Comparison of ENCODE assay signal across 16 cellular contexts in the genomic region with DNA sequence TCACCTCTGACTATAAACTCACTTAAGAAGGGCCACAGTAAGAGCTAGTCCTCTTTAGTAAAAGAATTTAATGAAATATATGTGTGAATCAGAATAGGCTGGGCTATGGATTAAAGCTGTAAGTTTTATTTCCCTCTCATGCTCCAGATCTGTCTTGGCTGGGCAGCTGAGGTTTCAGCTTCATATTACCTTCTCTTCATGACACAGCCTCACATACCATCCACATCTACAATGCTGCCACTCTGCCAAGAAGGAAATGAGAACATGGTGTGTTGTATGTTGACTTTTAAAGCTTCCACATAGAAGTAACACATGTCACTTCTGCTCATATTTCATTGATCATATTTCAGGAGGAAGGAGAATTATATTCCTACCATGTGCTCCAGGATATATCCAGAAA.
DNase-seq lines count a peak whose midpoint lies in the region; ATAC-seq and TF ChIP-seq lines count a peak whose summit lies in the region.
"Had no signal": no experiment of that assay in that cellular context is flagged by ENCODE, and none has a peak within 500 bp of the region (broad histone marks: within the 10 kb centered on the region; RNA-seq: fewer than 3 reads in every experiment).

No MANE protein-coding gene starts in this region.

- no peak overlapping the region for H3K4me2 ChIP-seq in fibroblast of lung (ENCODE audit: extremely low read depth, insufficient read depth, low read length)

- in situ Hi-C loops in gastrocnemius medialis (cut with MboI; ENCODE audit: low sequenced_read_pairs in 4 of 4), result no loop called here

- peak; percentile 79 to 95 for ATAC-seq in gastrocnemius medialis
- no peak for ATAC-seq in HG02870 (IDR thresholded peaks at IDR 0.05; ENCODE audit: unreplicated experiment)
- ATAC-seq: body of pancreas had no signal

- TF ChIP-seq POLR2A in gastrocnemius medialis (IDR thresholded peaks at IDR 0.05), result no peak

- H3K36me3 ChIP-seq in MG63 (no peaks in the 10 kb centered on the region), fibroblast of lung (ENCODE audit: control insufficient read depth, insufficient read depth, low read length) (no peaks in the 10 kb centered on the region), gastrocnemius medialis (no peaks in the 10 kb centered on the region)
- H3K36me3 ChIP-seq: Peyer's patch had no signal

- DNase-seq in MG63 (peak; percentile 52), amniotic stem cell (lab: John Stamatoyannopoulos, UW) (peak; percentile 12), fibroblast of lung (ENCODE audit: low read depth in 2 of 2) (peak; percentile 12 to 59), gastrocnemius medialis (peak in 1 of 2 donors; percentile 4), inferior parietal cortex (ENCODE audit: extremely low spot score) (no peak)
- no peak for DNase-seq in NK-92 treated with Interleukin-12 subunit alpha and Interleukin-12 subunit beta, amount 100 ng/mL, for 24 hours (lab: John Stamatoyannopoulos, UW)
- DNase-seq: activated CD4-positive, alpha-beta T cell treated with anti-CD3 and anti-CD28 coated beads for 4 hours; activated CD8-positive, alpha-beta memory T cell treated with anti-CD3 and anti-CD28 coated beads, Interleukin-2, amount 50 U/mL, for 4 hours; body of pancreas; MV-4-11; NCI-H526; Peyer's patch; stimulated activated CD4-positive, alpha-beta T cell treated with anti-CD3 and anti-CD28 coated beads, Interleukin-4, amount 100 ng/mL, for 4 hours; stimulated activated CD8-positive, alpha-beta memory T cell treated with anti-CD3 and anti-CD28 coated beads, Interleukin-4, amount 100 ng/mL, for 48 hours had no signal

- H3K4me3 ChIP-seq in MG63 (no peak overlapping the region), fibroblast of lung (replicated peaks in 1 of 4; ENCODE audit: control extremely low read depth in 1 of 4, insufficient read depth in 1 of 4, low read depth in 3 of 4, low read length in 4 of 4) (no peak overlapping the region), gastrocnemius medialis (no peak overlapping the region)
- H3K4me3 ChIP-seq: body of pancreas, Peyer's patch, skin epidermis had no signal

- no peaks in the 10 kb centered on the region for H4K20me1 ChIP-seq in fibroblast of lung (ENCODE audit: control insufficient read depth, extremely low read depth, insufficient read depth, low read length)

- H3K27me3 ChIP-seq in MG63 (no peaks in the 10 kb centered on the region), fibroblast of lung (ENCODE audit: control insufficient read depth, insufficient read depth, low read length) (no peaks in the 10 kb centered on the region), gastrocnemius medialis (no peaks in the 10 kb centered on the region)
- H3K27me3 ChIP-seq: body of pancreas, Peyer's patch had no signal

- TF ChIP-seq CTCF in fibroblast of lung (conservative IDR thresholded peaks at IDR 0.05 in 1 of 2, IDR thresholded peaks at IDR 0.05 in 1 of 2; ENCODE audit: low read depth in 1 of 2, low read length in 2 of 2) (no peak), gastrocnemius medialis (IDR thresholded peaks at IDR 0.05 in 4 of 5, conservative IDR thresholded peaks at IDR 0.05 in 1 of 5) (no peak)

- no peak overlapping the region for H2AFZ ChIP-seq in fibroblast of lung (ENCODE audit: low read length)

- H3K9me3 ChIP-seq in MG63, result no peaks in the 10 kb centered on the region
- no peaks in the 10 kb centered on the region for H3K9me3 ChIP-seq in fibroblast of lung (ENCODE audit: control insufficient read depth, insufficient read depth, low read depth, low read length)
- H3K9me3 ChIP-seq in gastrocnemius medialis, result no peaks in the 10 kb centered on the region
- H3K9me3 ChIP-seq: body of pancreas, Peyer's patch had no signal

- intact Hi-C loops in gastrocnemius medialis (cut with DNase I; ENCODE audit: low total_unique reads), result no loop called here

- no peaks in the 10 kb centered on the region for H3K79me2 ChIP-seq in fibroblast of lung (ENCODE audit: control insufficient read depth, insufficient read depth, low read length)

- H3K27ac ChIP-seq in fibroblast of lung (ENCODE audit: insufficient read depth, low read length) (no peak overlapping the region), gastrocnemius medialis (peak overlapping the region in 1 of 4 donors; percentile 64)
- H3K27ac ChIP-seq: body of pancreas, Peyer's patch, skin epidermis had no signal

- no peak overlapping the region for H3K9ac ChIP-seq in fibroblast of lung (ENCODE audit: insufficient read depth, low read length)

- no peaks in the 10 kb centered on the region for H3K4me1 ChIP-seq in fibroblast of lung (ENCODE audit: control insufficient read depth, extremely low read depth, insufficient read depth, low read length)
- H3K4me1 ChIP-seq in gastrocnemius medialis, result peaks cover 4 to 19% of the 10 kb centered on the region in 2 donors
- H3K4me1 ChIP-seq: body of pancreas, Peyer's patch had no signal

Comparison
In these comparisons a context has a peak if more than half of its experiments do, and no peak if none do; other contexts are left out.
1. DNase-seq: peak in MG63 (single experiment), amniotic stem cell (single experiment) and fibroblast of lung (2 of 2); none in inferior parietal cortex (single experiment) and NK-92 treated with Interleukin-12 subunit alpha and Interleukin-12 subunit beta, amount 100 ng/mL, for 24 hours (single experiment).